ENCODE assay signal across 1 cellular context in genomic region chr4:186335793-186336192, GRCh38.
TF ChIP-seq lines count a peak whose summit lies in the region.

No MANE protein-coding gene starts in this region.

TF ChIP-seq in SK-N-SH, 30 proteins besides CTCF, POLR2A, EP300 and RAD21 (continued from another document):
- TF ChIP-seq, protein P1, sequence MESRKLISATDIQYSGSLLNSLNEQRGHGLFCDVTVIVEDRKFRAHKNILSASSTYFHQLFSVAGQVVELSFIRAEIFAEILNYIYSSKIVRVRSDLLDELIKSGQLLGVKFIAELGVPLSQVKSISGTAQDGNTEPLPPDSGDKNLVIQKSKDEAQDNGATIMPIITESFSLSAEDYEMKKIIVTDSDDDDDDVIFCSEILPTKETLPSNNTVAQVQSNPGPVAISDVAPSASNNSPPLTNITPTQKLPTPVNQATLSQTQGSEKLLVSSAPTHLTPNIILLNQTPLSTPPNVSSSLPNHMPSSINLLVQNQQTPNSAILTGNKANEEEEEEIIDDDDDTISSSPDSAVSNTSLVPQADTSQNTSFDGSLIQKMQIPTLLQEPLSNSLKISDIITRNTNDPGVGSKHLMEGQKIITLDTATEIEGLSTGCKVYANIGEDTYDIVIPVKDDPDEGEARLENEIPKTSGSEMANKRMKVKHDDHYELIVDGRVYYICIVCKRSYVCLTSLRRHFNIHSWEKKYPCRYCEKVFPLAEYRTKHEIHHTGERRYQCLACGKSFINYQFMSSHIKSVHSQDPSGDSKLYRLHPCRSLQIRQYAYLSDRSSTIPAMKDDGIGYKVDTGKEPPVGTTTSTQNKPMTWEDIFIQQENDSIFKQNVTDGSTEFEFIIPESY (IDR thresholded peaks at IDR 0.05; ENCODE audit: borderline replicate concordance, low read depth): no peak
TF ChIP-seq in SK-N-SH: peak in this region for 0.
